ENCODE assay signal across 16 cellular contexts in the genomic region with DNA sequence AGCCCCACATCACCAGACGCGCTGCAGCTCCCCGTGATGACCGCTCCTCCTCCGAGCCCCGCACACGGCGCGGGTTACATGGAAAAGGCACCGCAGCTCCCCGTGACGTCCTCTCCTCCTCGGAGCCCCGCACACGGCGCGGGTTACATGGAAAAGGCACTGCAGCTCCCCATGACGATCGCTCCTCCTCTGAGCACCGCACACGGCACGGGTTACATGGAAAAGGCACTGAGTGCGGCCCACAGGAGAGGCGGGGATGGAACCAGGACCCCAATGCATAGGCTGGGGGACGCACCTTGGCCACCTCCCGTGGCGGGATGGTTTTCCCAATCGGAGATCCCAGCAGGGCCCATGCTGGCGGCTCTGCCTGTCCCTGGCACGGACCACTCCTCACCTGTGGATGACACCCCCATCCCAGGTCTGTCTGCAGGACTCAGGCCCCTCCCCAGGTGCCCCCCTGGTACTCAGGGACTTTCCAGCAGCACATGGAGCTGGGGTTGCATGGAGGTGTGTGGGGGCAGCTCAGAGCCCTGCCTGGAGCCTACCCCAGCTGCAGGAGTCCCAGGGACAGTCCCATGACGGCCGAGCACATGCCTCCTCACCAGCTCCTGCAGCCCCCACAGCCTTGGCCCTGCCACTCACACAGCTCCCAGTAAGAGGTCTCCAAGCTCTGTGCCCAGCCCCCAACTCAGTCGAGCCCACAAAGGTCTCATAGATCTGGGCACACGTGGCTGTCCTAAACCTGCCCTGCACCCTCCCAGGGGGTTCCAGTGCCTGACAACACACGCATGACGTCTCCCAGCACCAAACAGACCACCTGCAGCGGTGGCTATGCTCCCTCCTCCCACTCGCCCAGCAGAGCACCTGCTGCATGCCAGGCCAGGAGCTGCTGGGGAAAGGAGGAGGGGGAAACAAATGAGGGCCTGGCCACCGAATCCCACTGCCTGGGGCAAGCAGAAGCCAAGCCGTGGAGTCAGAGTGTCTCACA.
A peak's percentile ranks its signal among the peaks of the same experiment; 100 is the strongest.
DNase-seq lines count a peak whose midpoint lies in the region; ATAC-seq and TF ChIP-seq lines count a peak whose summit lies in the region.
"Had no signal": no experiment of that assay in that cellular context is flagged by ENCODE, and none has a peak within 500 bp of the region (broad histone marks: within the 10 kb centered on the region; RNA-seq: fewer than 3 reads in every experiment).

No MANE protein-coding gene starts in this region.

- no peak overlapping the region for H3K14ac ChIP-seq in H9 (ENCODE audit: insufficient read depth, low read length)
- H3K14ac ChIP-seq in neuronal stem cell (ENCODE audit: low read length): no peak overlapping the region
- H3K14ac ChIP-seq in trophoblast cell (ENCODE audit: low read length): no peak overlapping the region

- H3K4me2 ChIP-seq in H9 (ENCODE audit: insufficient read depth, insufficient read length, low read length) (no peak overlapping the region), OCI-LY7 (ENCODE audit: low read length) (no peak overlapping the region; the same call in 1 of the 2 replicates), neuronal stem cell (ENCODE audit: insufficient read depth, low read length, poor library complexity, severe bottlenecking) (no peak overlapping the region), trophoblast cell (ENCODE audit: low read length) (no peak overlapping the region)

- H3K27ac Mint-ChIP-seq in H9 (no peak overlapping the region), progenitor cell of endocrine pancreas (no peak overlapping the region)
- H3K27ac Mint-ChIP-seq: nephron had no signal

- H3K18ac ChIP-seq in H9 (ENCODE audit: insufficient read length, low read depth, low read length) (no peak overlapping the region), neuronal stem cell (ENCODE audit: low read length) (peak overlapping the region; percentile 44), trophoblast cell (ENCODE audit: low read length) (no peak overlapping the region)

- H3K9me3 ChIP-seq in H9 (ENCODE audit: control insufficient read depth, low read depth, low read length) (no peaks in the 10 kb centered on the region), OCI-LY7 (ENCODE audit: low read length) (no peaks in the 10 kb centered on the region), neuronal stem cell (replicated peaks in 1 of 2; ENCODE audit: control insufficient read depth in 2 of 2, insufficient read depth in 1 of 2, low read depth in 1 of 2, low read length in 2 of 2) (no peaks in the 10 kb centered on the region), trophoblast cell (ENCODE audit: insufficient read depth, low read depth, low read length) (no peaks in the 10 kb centered on the region)
- H3K9me3 ChIP-seq: testis had no signal

- H4K20me1 ChIP-seq in H9 (ENCODE audit: control insufficient read depth, insufficient read depth, insufficient read length) (no peaks in the 10 kb centered on the region), OCI-LY7 (ENCODE audit: insufficient read depth, low read length) (no peaks in the 10 kb centered on the region)

- no peak overlapping the region for H2AFZ ChIP-seq in H9 (ENCODE audit: low read length)
- peak overlapping the region; percentile 10; the same call in 1 of the 2 replicates for H2AFZ ChIP-seq in OCI-LY7 (ENCODE audit: low read length)
- H2AFZ ChIP-seq in neuronal stem cell (ENCODE audit: low read length): no peak overlapping the region
- no peak overlapping the region for H2AFZ ChIP-seq in trophoblast cell (ENCODE audit: insufficient read depth, low read length, poor library complexity)
- H2AFZ ChIP-seq: GM23248 had no signal

- no peak overlapping the region for H2BK120ac ChIP-seq in H9 (ENCODE audit: low read depth, low read length, poor library complexity, severe bottlenecking)
- H2BK120ac ChIP-seq in neuronal stem cell (ENCODE audit: low read depth, low read length): peak overlapping the region; percentile 68
- H2BK120ac ChIP-seq in trophoblast cell (ENCODE audit: insufficient read depth, low read length, poor library complexity): no peak overlapping the region

- H3K4ac ChIP-seq in H9 (ENCODE audit: low read depth, low read length): no peak overlapping the region
- H3K4ac ChIP-seq in neuronal stem cell (ENCODE audit: low read length): no peak overlapping the region
- H3K4ac ChIP-seq in trophoblast cell (ENCODE audit: low read depth, low read length): no peak overlapping the region

- no peak overlapping the region for H3T11ph ChIP-seq in H9 (ENCODE audit: low read length)

- WGBS in H9 (ENCODE audit: extremely low coverage, insufficient read length, low lambda C conversion rate): no CpG with 5 or more reads among the region's 40 CpGs
- no CpG with 5 or more reads among the region's 40 CpGs for WGBS in neuronal stem cell (ENCODE audit: extremely low coverage in 2 of 2, insufficient read length in 2 of 2, insufficient replicate concordance in 1 of 2), 2 donors
- no CpG with 5 or more reads among the region's 40 CpGs for WGBS in trophoblast cell (ENCODE audit: extremely low coverage, insufficient coverage, insufficient read length)

- peaks cover 5% of the 10 kb centered on the region; the same call in 1 of the 2 replicates for H3K36me3 ChIP-seq in OCI-LY7 (ENCODE audit: insufficient read depth, low read length)
- H3K36me3 ChIP-seq in neuronal stem cell (replicated peaks in 1 of 2; ENCODE audit: control insufficient read depth in 2 of 2, insufficient read depth in 2 of 2, low read length in 2 of 2): no peaks in the 10 kb centered on the region
- H3K36me3 ChIP-seq in trophoblast cell (ENCODE audit: control insufficient read depth in 1 of 2, insufficient read depth in 2 of 2, low read length in 2 of 2): no peaks in the 10 kb centered on the region

- no peaks in the 10 kb centered on the region for H3K9me2 ChIP-seq in OCI-LY7 (ENCODE audit: insufficient read depth, low read length)

- H2BK15ac ChIP-seq in H9 (ENCODE audit: low read depth, low read length): no peak overlapping the region
- peak overlapping the region; percentile 76 for H2BK15ac ChIP-seq in neuronal stem cell (ENCODE audit: low read length)

- no peak overlapping the region for H2BK5ac ChIP-seq in H9 (ENCODE audit: insufficient read length, low read length)
- peak overlapping the region; percentile 35 for H2BK5ac ChIP-seq in neuronal stem cell (ENCODE audit: low read length)
- H2BK5ac ChIP-seq in trophoblast cell (ENCODE audit: low read depth, low read length, poor library complexity): no peak overlapping the region

- H2BK12ac ChIP-seq in H9 (ENCODE audit: insufficient read length, low read depth, low read length) (no peak overlapping the region), neuronal stem cell (ENCODE audit: low read length) (peak overlapping the region; percentile 79), trophoblast cell (ENCODE audit: low read length) (no peak overlapping the region)

- H4K12ac ChIP-seq in trophoblast cell (ENCODE audit: low read depth, low read length): no peak overlapping the region

- H3K4me3 ChIP-seq in OCI-LY7 (ENCODE audit: low read depth, low read length, poor library complexity, severe bottlenecking) (no peak overlapping the region), neuronal stem cell (ENCODE audit: low read length in 2 of 2) (peak overlapping the region in 1 of 2 donors; percentile 43), trophoblast cell (ENCODE audit: low read depth, low read length) (no peak overlapping the region)
- H3K4me3 ChIP-seq: GM23248, testis had no signal

- POLR2A ChIA-PET in OCI-LY7 (lab: Charles Lee): no interaction called here

- H2AK5ac ChIP-seq in H9 (ENCODE audit: insufficient read length, low read length) (no peak overlapping the region), neuronal stem cell (ENCODE audit: low read depth, low read length) (peak overlapping the region; percentile 65), trophoblast cell (ENCODE audit: low read length) (no peak overlapping the region)

- H3K79me1 ChIP-seq in H9 (ENCODE audit: insufficient read depth, low read depth, low read length, poor library complexity, severe bottlenecking) (no peaks in the 10 kb centered on the region), neuronal stem cell (ENCODE audit: low read depth, low read length) (no peaks in the 10 kb centered on the region), trophoblast cell (ENCODE audit: low read length) (no peaks in the 10 kb centered on the region)

- H3K27me3 Mint-ChIP-seq in H9 (ENCODE audit: low read depth): peaks cover 12% of the 10 kb centered on the region
- H3K27me3 Mint-ChIP-seq in progenitor cell of endocrine pancreas: peaks cover 28% of the 10 kb centered on the region

- H3K36me3 Mint-ChIP-seq in H9 (ENCODE audit: insufficient read depth in 1 of 3, low read depth in 3 of 3): no peaks in the 10 kb centered on the region
- H3K36me3 Mint-ChIP-seq in progenitor cell of endocrine pancreas (ENCODE audit: insufficient read depth): no peaks in the 10 kb centered on the region

- H3K4me1 ChIP-seq in H9 (ENCODE audit: insufficient read depth, low read length) (no peaks in the 10 kb centered on the region; the same call in 1 of the 2 replicates), OCI-LY7 (ENCODE audit: insufficient read depth, low read length, poor library complexity, severe bottlenecking) (peaks cover 12% of the 10 kb centered on the region), neuronal stem cell (ENCODE audit: control insufficient read depth in 2 of 2, insufficient read depth in 1 of 2, low read depth in 1 of 2, low read length in 2 of 2) (peaks cover 0 to 7% of the 10 kb centered on the region in 2 donors), trophoblast cell (ENCODE audit: control insufficient read depth in 1 of 2, insufficient read depth in 2 of 2, low read length in 2 of 2) (no peaks in the 10 kb centered on the region)
- H3K4me1 ChIP-seq: testis had no signal

- H3K23ac ChIP-seq in H9 (ENCODE audit: insufficient read length, low read depth, low read length) (no peak overlapping the region), neuronal stem cell (ENCODE audit: low read depth, low read length, poor library complexity) (peak overlapping the region; percentile 69), trophoblast cell (ENCODE audit: low read length) (no peak overlapping the region)

- H3K27ac ChIP-seq in H9 (ENCODE audit: insufficient read length, low read depth, low read length) (no peak overlapping the region), OCI-LY7 (ENCODE audit: low read depth, low read length, poor library complexity, severe bottlenecking) (no peak overlapping the region), neuronal stem cell (replicated peaks; ENCODE audit: low read length) (no peak overlapping the region), trophoblast cell (ENCODE audit: low read depth, low read length) (no peak overlapping the region)
- H3K27ac ChIP-seq: epithelial cell of prostate, GM23248, testis had no signal

- peak; percentile 28 for DNase-seq in COLO668 (lab: John Stamatoyannopoulos, UW; ENCODE audit: unreplicated experiment)
- peak; percentile 24 for DNase-seq in H9
- peak; percentile 44 for DNase-seq in OCI-LY7 (ENCODE audit: low spot score)
- DNase-seq in neuronal stem cell (ENCODE audit: low spot score): no peak
- no peak for DNase-seq in activated gamma-delta T cell treated with Interleukin-2 at 50 U/mL for 16 hours
- DNase-seq in trophoblast cell: no peak
- no peak for DNase-seq in progenitor cell of endocrine pancreas (ENCODE audit: low spot score, unreplicated experiment)
- DNase-seq: activated CD4-positive, alpha-beta T cell treated with anti-CD3 and anti-CD28 coated beads, Interleukin-2, amount 50 U/mL, for 1 hour; activated gamma-delta T cell; DND-41; GM23248; testis had no signal

- H4K8ac ChIP-seq in H9 (replicated peaks; ENCODE audit: insufficient read length, low read depth, low read length) (no peak overlapping the region), neuronal stem cell (ENCODE audit: low read depth, low read length) (no peak overlapping the region), trophoblast cell (ENCODE audit: low read depth, low read length) (no peak overlapping the region)

- CTCF ChIA-PET in OCI-LY7 (lab: Charles Lee; ENCODE audit: unreplicated experiment): interaction anchor here (0.5 kb wide), 1 partner anchor 185 kb away, joined by 4 read pairs; no protein-coding TSS in a partner anchor

- H3K4me1 Mint-ChIP-seq in H9 (peaks cover 10 to 25% of the 10 kb centered on the region in 2 experiments; a peak in 3 of 4 replicates), progenitor cell of endocrine pancreas (ENCODE audit: low read depth) (peaks cover 2% of the 10 kb centered on the region)

- no peak overlapping the region for H4K5ac ChIP-seq in H9 (ENCODE audit: insufficient read length, low read depth, low read length)

- H3K4me3 Mint-ChIP-seq in H9: no peak overlapping the region
- H3K4me3 Mint-ChIP-seq in progenitor cell of endocrine pancreas (ENCODE audit: low read depth): no peak overlapping the region
- H3K4me3 Mint-ChIP-seq: nephron had no signal

- no peak for TF ChIP-seq CTCF in H9 (conservative IDR thresholded peaks at IDR 0.05)
- TF ChIP-seq CTCF in OCI-LY7 (conservative IDR thresholded peaks at IDR 0.05; ENCODE audit: low read length): no peak
- no peak for TF ChIP-seq CTCF in progenitor cell of endocrine pancreas (IDR thresholded peaks at IDR 0.05; ENCODE audit: unreplicated experiment)

- no peak overlapping the region for H2BK20ac ChIP-seq in H9 (ENCODE audit: low read depth, low read length, poor library complexity, severe bottlenecking)

- no peaks in the 10 kb centered on the region for H3K9me3 Mint-ChIP-seq in H9
- no peaks in the 10 kb centered on the region for H3K9me3 Mint-ChIP-seq in progenitor cell of endocrine pancreas (ENCODE audit: low read depth)

- no peak for ATAC-seq in HG03442 (IDR thresholded peaks at IDR 0.05; ENCODE audit: unreplicated experiment)
- ATAC-seq: SK-N-SH treated with all-trans-retinoic acid at 6 μM for 48 hours had no signal

- peaks cover 3% of the 10 kb centered on the region for H3K23me2 ChIP-seq in H9 (ENCODE audit: insufficient read length, low read depth, low read length, poor library complexity, severe bottlenecking)

- intact Hi-C loops in OCI-LY7 (cut with micrococcal nuclease; ENCODE audit: unreplicated experiment): loop anchor here (10.0 kb wide), 1 partner anchor 306 kb away; no protein-coding TSS in a partner anchor

- H4K91ac ChIP-seq in H9 (ENCODE audit: insufficient read length, low read depth, low read length) (no peak overlapping the region), neuronal stem cell (ENCODE audit: low read depth, low read length, poor library complexity) (no peak overlapping the region), trophoblast cell (ENCODE audit: low read depth, low read length) (no peak overlapping the region)

- BruUV-seq in OCI-LY7 (replicated peaks; lab: Mats Ljungman, UMichigan): no TSS peak

- H3K56ac ChIP-seq in H9 (ENCODE audit: insufficient read length, low read depth, low read length): no peak overlapping the region

- H3K9ac ChIP-seq in H9 (ENCODE audit: extremely low read depth, insufficient read length, low read length) (no peak overlapping the region), neuronal stem cell (ENCODE audit: low read depth, low read length, poor library complexity) (peak overlapping the region; percentile 36), trophoblast cell (ENCODE audit: low read length) (no peak overlapping the region)
- H3K9ac ChIP-seq: GM23248 had no signal

- H3K27me3 ChIP-seq in H9 (ENCODE audit: insufficient read depth, low read length) (no peaks in the 10 kb centered on the region), neuronal stem cell (ENCODE audit: control insufficient read depth in 3 of 3, insufficient read depth in 3 of 3, low read depth in 1 of 3, low read length in 3 of 3) (peaks cover 0 to 7% (median 0%) of the 10 kb centered on the region in 3 experiments), trophoblast cell (ENCODE audit: insufficient read depth, low read length) (no peaks in the 10 kb centered on the region)
- H3K27me3 ChIP-seq: testis had no signal

- H3K79me2 ChIP-seq in H9 (ENCODE audit: insufficient read depth, low read length): no peaks in the 10 kb centered on the region
- H3K79me2 ChIP-seq in OCI-LY7 (ENCODE audit: insufficient read depth, low read depth, low read length): peaks cover 6% of the 10 kb centered on the region
- H3K79me2 ChIP-seq in trophoblast cell (ENCODE audit: control insufficient read depth, insufficient read depth, low read length, poor library complexity): no peaks in the 10 kb centered on the region

Comparison
In these comparisons a context has a peak if more than half of its experiments do, and no peak if none do; other contexts are left out.
1. DNase-seq: peak in COLO668 (single experiment), H9 (single experiment) and OCI-LY7 (single experiment); none in neuronal stem cell (single experiment), activated gamma-delta T cell treated with Interleukin-2 at 50 U/mL for 16 hours (single experiment), trophoblast cell (0 of 2) and progenitor cell of endocrine pancreas (single experiment).